8 cellular contexts compared by ENCODE assay signal in genomic region chr5:62578540-62578939, GRCh38. TPM values are rescaled to one million over a fixed set of nuclear protein-coding genes. Genes with fewer than 3 reads are reported as not detected.
DNase-seq lines count a peak whose midpoint lies in the region; ATAC-seq and TF ChIP-seq lines count a peak whose summit lies in the region.

TSS of gene LRRC70 (plus strand) at chr5:62578819. CDS start at chr5:62579439, 620 bp downstream.

- TF ChIP-seq CTCF in esophagus squamous epithelium (IDR thresholded peaks at IDR 0.05) = no peak

- H3K27ac ChIP-seq in esophagus squamous epithelium = peak within 1 kb of the TSS in 3 of 4 donors; percentile 6 to 51 (median 49)

- H3K27ac Mint-ChIP-seq in activated CD8-positive, alpha-beta memory T cell treated with anti-CD3 and anti-CD28 coated beads, Interleukin-2, amount 10 ng/mL, durations not matched to agents 7 days and 5 days = peak within 1 kb of the TSS; percentile 73

- peaks cover 8% of the 10 kb centered on the region for H3K36me3 Mint-ChIP-seq in activated CD8-positive, alpha-beta memory T cell treated with anti-CD3 and anti-CD28 coated beads, Interleukin-2, amount 10 ng/mL, durations not matched to agents 7 days and 5 days

- H3K4me3 Mint-ChIP-seq in activated CD8-positive, alpha-beta memory T cell treated with anti-CD3 and anti-CD28 coated beads, Interleukin-2, amount 10 ng/mL, durations not matched to agents 7 days and 5 days = peak within 1 kb of the TSS; percentile 30

- CTCF ChIA-PET in activated CD8-positive, alpha-beta memory T cell treated with anti-CD3 and anti-CD28 coated beads, Interleukin-2, amount 10 ng/mL, durations not matched to agents 7 days and 5 days (lab: Charles Lee) = interaction anchor here (1.5 kb wide), 1 partner anchor 10 kb away, joined by 3 read pairs; no protein-coding TSS in a partner anchor

- peaks cover 26% of the 10 kb centered on the region for H3K4me1 Mint-ChIP-seq in activated CD8-positive, alpha-beta memory T cell treated with anti-CD3 and anti-CD28 coated beads, Interleukin-2, amount 10 ng/mL, durations not matched to agents 7 days and 5 days

- DNase-seq in activated CD8-positive, alpha-beta memory T cell treated with anti-CD3 and anti-CD28 coated beads, Interleukin-2, amount 10 ng/mL, durations not matched to agents 7 days and 5 days = no peak
- no peak for DNase-seq in activated CD8-positive, alpha-beta memory T cell treated with anti-CD3 and anti-CD28 coated beads, Interleukin-2, amount 50 U/mL, for 48 hours
- DNase-seq in NOMO-1 (lab: John Stamatoyannopoulos, UW; ENCODE audit: unreplicated experiment in 2 of 2) = peak; percentile 55 to 97
- DNase-seq in esophagus squamous epithelium (lab: John Stamatoyannopoulos, UW) = no peak
- peak; percentile 18 for DNase-seq in smooth muscle cell of the brain vasculature (ENCODE audit: low read depth, low spot score)
- DNase-seq in NCI-H1048 (lab: John Stamatoyannopoulos, UW) = no peak
- DNase-seq in activated effector memory CD4-positive, alpha-beta T cell treated with Interleukin-2 at 50 U/mL for 16 hours = no peak

- peaks cover 0 to 9% (median 0%) of the 10 kb centered on the region in 3 donors for H3K36me3 ChIP-seq in esophagus squamous epithelium

- ATAC-seq in activated CD8-positive, alpha-beta memory T cell treated with anti-CD3 and anti-CD28 coated beads, Interleukin-2, amount 10 ng/mL, durations not matched to agents 7 days and 5 days = peak; percentile 97
- peak; percentile 83 for ATAC-seq in HG02642 (IDR thresholded peaks at IDR 0.05; ENCODE audit: poor library complexity, unreplicated experiment)

- no peak for TF ChIP-seq POLR2A in esophagus squamous epithelium (IDR thresholded peaks at IDR 0.05)

- intact Hi-C loops in esophagus squamous epithelium (cut with DNase I) = no loop called here

- H3K4me3 ChIP-seq in esophagus squamous epithelium = peak within 1 kb of the TSS in 3 of 4 donors; percentile 10 to 35 (median 25)

- no peaks in the 10 kb centered on the region for H3K9me3 ChIP-seq in esophagus squamous epithelium

- no peaks in the 10 kb centered on the region for H3K4me1 ChIP-seq in esophagus squamous epithelium

- H3K27me3 Mint-ChIP-seq in activated CD8-positive, alpha-beta memory T cell treated with anti-CD3 and anti-CD28 coated beads, Interleukin-2, amount 10 ng/mL, durations not matched to agents 7 days and 5 days = no peaks in the 10 kb centered on the region

- 51 to 52% methylated on average over 4 of the region's 4 CpGs for WGBS in esophagus squamous epithelium, 2 donors

- no peaks in the 10 kb centered on the region for H3K27me3 ChIP-seq in esophagus squamous epithelium

- H3K9me3 Mint-ChIP-seq in activated CD8-positive, alpha-beta memory T cell treated with anti-CD3 and anti-CD28 coated beads, Interleukin-2, amount 10 ng/mL, durations not matched to agents 7 days and 5 days (ENCODE audit: low read depth) = no peaks in the 10 kb centered on the region

RNA-seq across cellular contexts. Expression of gene LRRC70, which starts in this region (rescaled TPM):
- 1 to 10 TPM in 1 of 2 experiments, under 1 TPM in 1; 0.42 to 1.2 TPM for total RNA-seq in activated CD8-positive, alpha-beta memory T cell treated with anti-CD3 and anti-CD28 coated beads, Interleukin-2, amount 10 ng/mL, durations not matched to agents 7 days and 5 days
- 1 to 10 TPM in 2 of 4 donors, under 1 TPM in 2; 0.49 to 3.6 (median 1.3) TPM for total RNA-seq in esophagus squamous epithelium

Comparison
In these comparisons a context has a peak if more than half of its experiments do, and no peak if none do; other contexts are left out.
1. DNase-seq: peak in NOMO-1 (2 of 2) and smooth muscle cell of the brain vasculature (single experiment); none in activated CD8-positive, alpha-beta memory T cell treated with anti-CD3 and anti-CD28 coated beads, Interleukin-2, amount 10 ng/mL, durations not matched to agents 7 days and 5 days (single experiment), activated CD8-positive, alpha-beta memory T cell treated with anti-CD3 and anti-CD28 coated beads, Interleukin-2, amount 50 U/mL, for 48 hours (single experiment), esophagus squamous epithelium (single experiment), NCI-H1048 (single experiment) and activated effector memory CD4-positive, alpha-beta T cell treated with Interleukin-2 at 50 U/mL for 16 hours (single experiment).